18 cellular contexts compared by ENCODE assay signal in genomic region chr15:45414215-45414885, GRCh38. TPM values are rescaled to one million over a fixed set of nuclear protein-coding genes. Genes with fewer than 3 reads are reported as not detected.
DNase-seq lines count a peak whose midpoint lies in the region; ATAC-seq, FAIRE-seq and TF ChIP-seq lines count a peak whose summit lies in the region.
"Had no signal": no experiment of that assay in that cellular context is flagged by ENCODE, and none has a peak within 500 bp of the region (broad histone marks: within the 10 kb centered on the region; RNA-seq: fewer than 3 reads in every experiment).

No MANE protein-coding gene starts in this region.

- TF ChIP-seq CTCF in right lobe of liver (IDR thresholded peaks at IDR 0.05) (no peak), HepG2 (CRISPR knock-in tag; IDR thresholded peaks at IDR 0.05) (no peak), glutamatergic neuron (IDR thresholded peaks at IDR 0.05; ENCODE audit: partially characterized antibody, unreplicated experiment) (no peak), progenitor cell of endocrine pancreas (IDR thresholded peaks at IDR 0.05; ENCODE audit: unreplicated experiment) (no peak)

- peaks cover 55% of the 10 kb centered on the region for H3K36me3 Mint-ChIP-seq in T-helper 2 cell treated with Interferon-gamma antibody and Interleukin-4, amounts not matched to agents 5 μg/mL and 100 μg/mL, for 36 hours (ENCODE audit: low read depth)
- H3K36me3 Mint-ChIP-seq in glutamatergic neuron (ENCODE audit: unreplicated experiment) = no peaks in the 10 kb centered on the region
- H3K36me3 Mint-ChIP-seq in progenitor cell of endocrine pancreas (ENCODE audit: insufficient read depth) = peaks cover 32% of the 10 kb centered on the region

- no peaks in the 10 kb centered on the region for H4K20me1 ChIP-seq in HepG2 (ENCODE audit: insufficient read depth, low read length)

- no peaks in the 10 kb centered on the region for H3K79me2 ChIP-seq in HepG2 (ENCODE audit: insufficient read depth, low read length)

- no peak overlapping the region for H3K9ac ChIP-seq in HepG2 (ENCODE audit: insufficient read depth, low read depth, low read length)

- FAIRE-seq in HepG2 (lab: Jason Lieb, UNC) = no peak
- FAIRE-seq: GM19239 had no signal

- TF ChIP-seq POLR2A in right lobe of liver (IDR thresholded peaks at IDR 0.05) = no peak
- TF ChIP-seq POLR2A in HepG2 (IDR thresholded peaks at IDR 0.05; ENCODE audit: insufficient read depth in 1 of 2, low read depth in 2 of 2, low read length in 2 of 2) = no peak

- peak overlapping the region; percentile 21 for H3K4me3 Mint-ChIP-seq in T-helper 2 cell treated with Interferon-gamma antibody and Interleukin-4, amounts not matched to agents 5 μg/mL and 100 μg/mL, for 36 hours
- H3K4me3 Mint-ChIP-seq in glutamatergic neuron (ENCODE audit: unreplicated experiment) (no peak overlapping the region), progenitor cell of endocrine pancreas (ENCODE audit: low read depth) (no peak overlapping the region)
- H3K4me3 Mint-ChIP-seq: H9 had no signal

- intact Hi-C loops in right lobe of liver (cut with DNase I) = no loop called here
- intact Hi-C loops in HepG2 (cut with micrococcal nuclease; ENCODE audit: unreplicated experiment) = no loop called here
- intact Hi-C loops in head of caudate nucleus (cut with DNase I) = no loop called here

- H3K27ac ChIP-seq in right lobe of liver = no peak overlapping the region
- no peak overlapping the region for H3K27ac ChIP-seq in HepG2 (ENCODE audit: extremely low read length, insufficient read depth, low read length)
- H3K27ac ChIP-seq: colonic mucosa, foreskin keratinocyte, sigmoid colon, stomach, upper lobe of left lung had no signal

- 54% methylated on average over 5 of the region's 5 CpGs for WGBS in right lobe of liver (ENCODE audit: insufficient coverage, low coverage, low lambda C conversion rate, missing lambda C conversion rate)
- WGBS in HepG2 (ENCODE audit: low lambda C conversion rate) = 95% methylated on average over 5 of the region's 5 CpGs

- H3K9me3 Mint-ChIP-seq in T-helper 2 cell treated with Interferon-gamma antibody and Interleukin-4, amounts not matched to agents 5 μg/mL and 100 μg/mL, for 36 hours = no peaks in the 10 kb centered on the region
- H3K9me3 Mint-ChIP-seq in glutamatergic neuron (ENCODE audit: unreplicated experiment) (no peaks in the 10 kb centered on the region), progenitor cell of endocrine pancreas (ENCODE audit: low read depth) (no peaks in the 10 kb centered on the region)
- H3K9me3 Mint-ChIP-seq: H9 had no signal

- H3K4me2 ChIP-seq in HepG2 (ENCODE audit: low read depth, low read length) = no peak overlapping the region

- H3K4me1 Mint-ChIP-seq in T-helper 2 cell treated with Interferon-gamma antibody and Interleukin-4, amounts not matched to agents 5 μg/mL and 100 μg/mL, for 36 hours (ENCODE audit: low read depth) = peaks cover 20% of the 10 kb centered on the region
- H3K4me1 Mint-ChIP-seq in glutamatergic neuron (ENCODE audit: low read depth, unreplicated experiment) (no peaks in the 10 kb centered on the region), progenitor cell of endocrine pancreas (ENCODE audit: low read depth) (no peaks in the 10 kb centered on the region)
- H3K4me1 Mint-ChIP-seq: H9 had no signal

- peak overlapping the region; percentile 38 for H3K27ac Mint-ChIP-seq in T-helper 2 cell treated with Interferon-gamma antibody and Interleukin-4, amounts not matched to agents 5 μg/mL and 100 μg/mL, for 36 hours
- H3K27ac Mint-ChIP-seq in glutamatergic neuron (ENCODE audit: unreplicated experiment) (peak overlapping the region; percentile 43), progenitor cell of endocrine pancreas (no peak overlapping the region)
- H3K27ac Mint-ChIP-seq: H9 had no signal

- H3K27me3 ChIP-seq in right lobe of liver = no peaks in the 10 kb centered on the region
- no peaks in the 10 kb centered on the region; a peak in 1 of 5 replicates for H3K27me3 ChIP-seq in HepG2 (ENCODE audit: control insufficient read depth in 1 of 2, insufficient read depth in 2 of 2, low read length in 2 of 2)
- H3K27me3 ChIP-seq: colonic mucosa, foreskin keratinocyte, sigmoid colon, stomach, upper lobe of left lung had no signal

- TF ChIP-seq EP300 in HepG2 (IDR thresholded peaks at IDR 0.05; ENCODE audit: low read depth in 2 of 2, low read length in 2 of 2) = no peak
- TF ChIP-seq EP300 in HepG2 (CRISPR knock-in tag; IDR thresholded peaks at IDR 0.05; ENCODE audit: borderline replicate concordance) = no peak

- peaks cover 0 to 8% (median 3%) of the 10 kb centered on the region in 4 donors for H3K4me1 ChIP-seq in right lobe of liver
- H3K4me1 ChIP-seq in HepG2 (ENCODE audit: insufficient read depth, low read length) = peaks cover 19% of the 10 kb centered on the region
- H3K4me1 ChIP-seq: colonic mucosa, foreskin keratinocyte, sigmoid colon had no signal

- POLR2A ChIA-PET in HepG2 (lab: Yijun Ruan, JAX) = no interaction called here

- ATAC-seq in right lobe of liver (peak; percentile 39 to 86 (median 47)), HepG2 (no peak)
- ATAC-seq: foreskin keratinocyte had no signal

- H3K9me3 ChIP-seq in right lobe of liver (no peaks in the 10 kb centered on the region), HepG2 (ENCODE audit: low read length) (no peaks in the 10 kb centered on the region)
- H3K9me3 ChIP-seq: colonic mucosa, sigmoid colon, stomach, upper lobe of left lung had no signal

- no peaks in the 10 kb centered on the region for H3K27me3 Mint-ChIP-seq in T-helper 2 cell treated with Interferon-gamma antibody and Interleukin-4, amounts not matched to agents 5 μg/mL and 100 μg/mL, for 36 hours (ENCODE audit: low read depth)
- H3K27me3 Mint-ChIP-seq in glutamatergic neuron (ENCODE audit: unreplicated experiment) (no peaks in the 10 kb centered on the region), progenitor cell of endocrine pancreas (no peaks in the 10 kb centered on the region)

- TF ChIP-seq RAD21 in HepG2 (CRISPR knock-in tag; IDR thresholded peaks at IDR 0.05) = no peak

- H2AFZ ChIP-seq in HepG2 (ENCODE audit: low read length) = no peak overlapping the region

- CTCF ChIA-PET in HepG2 (lab: Yijun Ruan, JAX; ENCODE audit: low intra/inter-chr PET ratio, low total read pairs) = no interaction called here

- no TSS peak for BruUV-seq in HepG2 (replicated peaks; lab: Mats Ljungman, UMichigan)

- in situ Hi-C loops in HepG2 (cut with HindIII; ENCODE audit: extremely low pct_ligation_motif_present, low pct_unique_long_range_greater_than_20kb) = no loop called here

- H3K36me3 ChIP-seq in right lobe of liver = peaks cover 0 to 88% (median 39%) of the 10 kb centered on the region in 4 donors
- peaks cover 22 to 76% of the 10 kb centered on the region in 2 experiments for H3K36me3 ChIP-seq in HepG2 (replicated peaks in 1 of 2; ENCODE audit: control insufficient read depth in 1 of 2, insufficient read depth in 2 of 2, low read length in 2 of 2)
- H3K36me3 ChIP-seq: colonic mucosa had no signal

- DNase-seq in right lobe of liver (no peak), HepG2 (ENCODE audit: low spot score) (no peak), glutamatergic neuron (no peak), head of caudate nucleus (no peak), progenitor cell of endocrine pancreas (ENCODE audit: low spot score, unreplicated experiment) (no peak), NCI-H446 treated with DMSO at 0.1 percent for 48 hours (lab: John Stamatoyannopoulos, UW) (no peak)
- no peak for DNase-seq in T-helper 2 cell treated with Interferon-gamma antibody and Interleukin-4, amounts not matched to agents 5 μg/mL and 100 μg/mL, for 36 hours (ENCODE audit: low spot score)
- no peak for DNase-seq in stimulated activated CD4-positive, alpha-beta T cell treated with anti-CD3 and anti-CD28 coated beads, Interleukin-2, amount 100 ng/mL, for 48 hours
- DNase-seq: colonic mucosa, foreskin keratinocyte, H9, NCI-H1694 treated with DMSO at 0.1 percent for 48 hours, NCI-H345, sigmoid colon, stomach, SW 1271, upper lobe of left lung had no signal

- H3K4me3 ChIP-seq in right lobe of liver = no peak overlapping the region
- H3K4me3 ChIP-seq in HepG2 (replicated peaks in 1 of 3; ENCODE audit: insufficient read depth in 1 of 3, low read depth in 2 of 3, low read length in 3 of 3) = no peak overlapping the region
- H3K4me3 ChIP-seq: colonic mucosa, sigmoid colon, stomach, upper lobe of left lung had no signal

TF ChIP-seq in HepG2, 621 proteins besides CTCF, POLR2A, EP300 and RAD21 (continues in another document):
- TF ChIP-seq HDAC6 (IDR thresholded peaks at IDR 0.05; ENCODE audit: low read depth, low read length) (no peak), RFXANK (CRISPR knock-in tag; IDR thresholded peaks at IDR 0.05) (no peak)

RNA-seq across cellular contexts. Expression of gene GATM, which starts 36.0 kb away (rescaled TPM):
- total RNA-seq in right lobe of liver = 1,000 to 10,000 TPM in 1 of 6 experiments, 100 to 1,000 TPM in 5; 404 to 1,363 (median 579) TPM
- total RNA-seq in HepG2 (2016; rRNA removed; fragmentation: Illumina TruSeq; extraction: Trizol) = 1.5 and 2.1 TPM in 2 replicates
- total RNA-seq in HepG2 (2016; cell fraction: cytosol; rRNA removed; fragmentation: Illumina TruSeq; extraction: Trizol; ENCODE audit: low read depth) = 1.2 and 1.7 TPM in 2 replicates
- total RNA-seq in HepG2 (2016; cell fraction: insoluble cytoplasmic fraction; rRNA removed; fragmentation: Illumina TruSeq; extraction: Trizol) = 1.5 and 2.6 TPM in 2 replicates
- total RNA-seq in HepG2 (2016; cell fraction: membrane; rRNA removed; fragmentation: Illumina TruSeq; extraction: Trizol) = 1.6 and 1.7 TPM in 2 replicates
- total RNA-seq in HepG2 (2016; cell fraction: nucleus; rRNA removed; fragmentation: Illumina TruSeq; extraction: Trizol) = 4.0 and 4.1 TPM in 2 replicates
- 13.9 and 16.8 TPM in 2 replicates for polyA plus RNA-seq in HepG2 (2011; rRNA removed)
- polyA plus RNA-seq in HepG2 (2011; cell fraction: cytosol; rRNA removed) = 7.0 and 7.3 TPM in 2 replicates
- 22.1 and 26.0 TPM in 2 replicates for polyA plus RNA-seq in HepG2 (2011; cell fraction: nucleus; rRNA removed)
- polyA plus RNA-seq in HepG2 (2012) = 16.6 and 32.5 TPM in 2 replicates
- polyA plus RNA-seq in HepG2 (2016; cell fraction: cytosol; fragmentation: Illumina TruSeq; extraction: Trizol; ENCODE audit: low read depth) = 0.26 and 0.46 TPM in 2 replicates
- 0.97 TPM in 2 replicates for polyA plus RNA-seq in HepG2 (2016; cell fraction: insoluble cytoplasmic fraction; fragmentation: Illumina TruSeq; extraction: Trizol; ENCODE audit: low read depth)
- 0.28 and 0.72 TPM in 2 replicates for polyA plus RNA-seq in HepG2 (2016; cell fraction: membrane; fragmentation: Illumina TruSeq; extraction: Trizol; ENCODE audit: low read depth)
- 2.4 and 3.2 TPM in 2 replicates for polyA plus RNA-seq in HepG2 (2016; cell fraction: nucleus; fragmentation: Illumina TruSeq; extraction: Trizol; ENCODE audit: insufficient read depth, low read depth)
- polyA minus RNA-seq in HepG2 (2011; rRNA and poly(A)+ RNA removed; ENCODE audit: low replicate concordance) = 0.58 and 11.2 TPM in 2 replicates
- polyA minus RNA-seq in HepG2 (2011; cell fraction: cytosol; rRNA and poly(A)+ RNA removed) = 5.3 and 6.4 TPM in 2 replicates
- polyA minus RNA-seq in HepG2 (2011; cell fraction: nucleus; rRNA and poly(A)+ RNA removed) = 40.2 and 42.5 TPM in 2 replicates
- 51.2 TPM for total RNA-seq in glutamatergic neuron (ENCODE audit: unreplicated experiment)
- total RNA-seq in progenitor cell of endocrine pancreas = 64.1 and 75.5 TPM in 2 replicates

Comparison
In these comparisons a context has a peak if more than half of its experiments do, and no peak if none do; other contexts are left out.
1. RNA of gene GATM, which starts 36.0 kb away (total RNA-seq): 404 to 1,363 TPM in right lobe of liver, 64.1 to 75.5 TPM in progenitor cell of endocrine pancreas and 51.2 TPM in glutamatergic neuron (single experiment); 1.2 to 4.1 TPM in HepG2; every median in the first group is over 10 times any median in the second.